In genomic region chr9:14692918-14693861, GRCh38 we compare ENCODE assay signal across 8 cellular contexts. TPM values are rescaled to one million over a fixed set of nuclear protein-coding genes. Genes with fewer than 3 reads are reported as not detected.
DNase-seq lines count a peak whose midpoint lies in the region; ATAC-seq and TF ChIP-seq lines count a peak whose summit lies in the region.

TSS of gene ZDHHC21 (minus strand) at chr9:14693432. CDS start at chr9:14674340, 19,092 bp downstream.

- peak within 1 kb of the TSS; percentile 92 for H3K4me3 Mint-ChIP-seq in Calu3 (ENCODE audit: low read depth, unreplicated experiment)

- H3K36me3 Mint-ChIP-seq in Calu3 (ENCODE audit: insufficient read depth, unreplicated experiment), result peaks cover 21% of the 10 kb centered on the region

- peaks cover 60% of the 10 kb centered on the region for H3K27me3 ChIP-seq in neutrophil

- H3K9me3 Mint-ChIP-seq in Calu3 (ENCODE audit: low read depth, unreplicated experiment), result no peaks in the 10 kb centered on the region

- no peaks in the 10 kb centered on the region for H3K9me3 ChIP-seq in neutrophil

- peak; percentile 80 for ATAC-seq in GM19463 (IDR thresholded peaks at IDR 0.05; ENCODE audit: unreplicated experiment)

- BruUV-seq in Calu3 (replicated peaks; lab: Mats Ljungman, UMichigan), result no TSS peak

- POLR2A ChIA-PET in RWPE1 (lab: Yijun Ruan, JAX; ENCODE audit: low non-redundant PET), result interaction anchor here (0.6 kb wide), 1 partner anchor 66 kb away, joined by 3 read pairs; no protein-coding TSS in a partner anchor

- no peak for TF ChIP-seq CTCF in Calu3 (IDR thresholded peaks at IDR 0.05; ENCODE audit: unreplicated experiment)
- no peak for TF ChIP-seq CTCF in RWPE1 (conservative IDR thresholded peaks at IDR 0.05; ENCODE audit: low read depth)
- no peak for TF ChIP-seq CTCF in neutrophil (IDR thresholded peaks at IDR 0.05)

- H3K27me3 Mint-ChIP-seq in Calu3 (ENCODE audit: unreplicated experiment), result peaks cover 14% of the 10 kb centered on the region

- CTCF ChIA-PET in Calu3 (lab: Charles Lee), result interaction anchor here (0.6 to 1.2 kb wide), 2 partner anchors 32 to 86 kb away, joined by 3 read pairs; no protein-coding TSS in a partner anchor
- CTCF ChIA-PET in RWPE1 (lab: Yijun Ruan, JAX), result interaction anchor here (0.6 to 0.7 kb wide), 2 partner anchors 1658 to 1716 kb away, joined by 3 to 4 read pairs; no protein-coding TSS in a partner anchor

- no peak within 1 kb of the TSS for H3K27ac ChIP-seq in RWPE1
- no peak within 1 kb of the TSS for H3K27ac ChIP-seq in neutrophil
- peak within 1 kb of the TSS; percentile 11 for H3K27ac ChIP-seq in substantia nigra (ENCODE audit: low read depth, low read length, poor library complexity, severe bottlenecking)

- DNase-seq in Calu3 (peak; percentile 64), HK-2 (ENCODE audit: unreplicated experiment) (peak; percentile 49), RWPE1 (ENCODE audit: low spot score) (peak; percentile 20), germinal center (ENCODE audit: low spot score) (peak; percentile 51), substantia nigra (lab: John Stamatoyannopoulos, UW) (peak in 48 of 49 donors; percentile 4 to 85 (median 59))
- DNase-seq in activated gamma-delta T cell treated with anti-CD3 and anti-CD28 coated beads, Interleukin-2, amount 50 U/mL, for 16 hours (ENCODE audit: low read depth), result peak; percentile 18

- H3K4me1 Mint-ChIP-seq in Calu3 (ENCODE audit: low read depth, unreplicated experiment), result no peaks in the 10 kb centered on the region

- peak within 1 kb of the TSS; percentile 81 for H3K27ac Mint-ChIP-seq in Calu3 (ENCODE audit: unreplicated experiment)

- H3K36me3 ChIP-seq in neutrophil, result no peaks in the 10 kb centered on the region

- H3K4me1 ChIP-seq in neutrophil (ENCODE audit: control insufficient read depth in 1 of 2, insufficient read depth in 1 of 2, low read depth in 1 of 2, low read length in 1 of 2), result peaks cover 9 to 17% of the 10 kb centered on the region in 2 experiments

- intact Hi-C loops in Calu3 (cut with micrococcal nuclease; ENCODE audit: unreplicated experiment), result no loop called here

- H3K4me3 ChIP-seq in neutrophil (ENCODE audit: low read depth in 1 of 2, low read length in 1 of 2), result peak within 1 kb of the TSS; percentile 49 to 59

RNA-seq across cellular contexts. Expression of gene ZDHHC21, which starts in this region (rescaled TPM):
- 10.6 and 11.8 TPM in 2 replicates for total RNA-seq in Calu3 (2022)
